Comparison of ENCODE assay signal across 9 cellular contexts in genomic region chr11:122690801-122691649, GRCh38. TPM values are rescaled to one million over a fixed set of nuclear protein-coding genes. Genes with fewer than 3 reads are reported as not detected.
A peak's percentile ranks its signal among the peaks of the same experiment; 100 is the strongest.
DNase-seq lines count a peak whose midpoint lies in the region; ATAC-seq and TF ChIP-seq lines count a peak whose summit lies in the region.
"Had no signal": no experiment of that assay in that cellular context is flagged by ENCODE, and none has a peak within 500 bp of the region (broad histone marks: within the 10 kb centered on the region; RNA-seq: fewer than 3 reads in every experiment).

No MANE protein-coding gene starts in this region.

- no peaks in the 10 kb centered on the region for H3K27me3 Mint-ChIP-seq in activated naive CD8-positive, alpha-beta T cell treated with anti-CD3 and anti-CD28 coated beads, Interleukin-2, amount 50 U/mL, for 24 hours

- H3K4me3 ChIP-seq in left lung, result peak overlapping the region in 1 of 2 donors; percentile 4

- TF ChIP-seq CTCF in left lung (IDR thresholded peaks at IDR 0.05), result no peak

- H3K27ac ChIP-seq in left lung, result peak overlapping the region; percentile 61 to 86
- H3K27ac ChIP-seq: 22Rv1 had no signal

- in situ Hi-C loops in G401 (cut with HindIII; ENCODE audit: low sequenced_read_pairs), result no loop called here

- H3K27ac Mint-ChIP-seq in activated naive CD8-positive, alpha-beta T cell treated with anti-CD3 and anti-CD28 coated beads, Interleukin-2, amount 50 U/mL, for 24 hours, result peak overlapping the region; percentile 83

- H3K36me3 ChIP-seq in left lung, result no peaks in the 10 kb centered on the region

- peaks cover 29% of the 10 kb centered on the region for H3K36me3 Mint-ChIP-seq in activated naive CD8-positive, alpha-beta T cell treated with anti-CD3 and anti-CD28 coated beads, Interleukin-2, amount 50 U/mL, for 24 hours (ENCODE audit: low read depth)

- peak; percentile 7 for ATAC-seq in activated naive CD8-positive, alpha-beta T cell treated with anti-CD3 and anti-CD28 coated beads, Interleukin-2, amount 50 U/mL, for 24 hours
- peak; percentile 62 for ATAC-seq in left lung
- no peak for ATAC-seq in GM21825 (IDR thresholded peaks at IDR 0.05; ENCODE audit: unreplicated experiment)

- no peaks in the 10 kb centered on the region for H3K9me3 Mint-ChIP-seq in activated naive CD8-positive, alpha-beta T cell treated with anti-CD3 and anti-CD28 coated beads, Interleukin-2, amount 50 U/mL, for 24 hours

- peaks cover 86% of the 10 kb centered on the region for H3K4me1 Mint-ChIP-seq in activated naive CD8-positive, alpha-beta T cell treated with anti-CD3 and anti-CD28 coated beads, Interleukin-2, amount 50 U/mL, for 24 hours

- H3K27me3 ChIP-seq in left lung, result no peaks in the 10 kb centered on the region

- intact Hi-C loops in left lung (cut with DNase I), result no loop called here

- peaks cover 5 to 44% of the 10 kb centered on the region in 2 donors for H3K4me1 ChIP-seq in left lung

- no peaks in the 10 kb centered on the region for H3K9me3 ChIP-seq in left lung

- DNase-seq in NCI-H1092 treated with DMSO at 0.1 percent for 48 hours (lab: John Stamatoyannopoulos, UW) (peak; percentile 18), NCI-H1092 (lab: John Stamatoyannopoulos, UW) (no peak), left lung (no peak), superior temporal gyrus (ENCODE audit: extremely low spot score) (peak; percentile 35), G401 (ENCODE audit: low spot score) (no peak), SW 1271 (lab: John Stamatoyannopoulos, UW) (no peak)
- no peak for DNase-seq in activated naive CD8-positive, alpha-beta T cell treated with anti-CD3 and anti-CD28 coated beads, Interleukin-2, amount 50 U/mL, for 24 hours

- H3K4me3 Mint-ChIP-seq in activated naive CD8-positive, alpha-beta T cell treated with anti-CD3 and anti-CD28 coated beads, Interleukin-2, amount 50 U/mL, for 24 hours, result peak overlapping the region; percentile 67

RNA-seq across cellular contexts. Expression of gene UBASH3B, which starts 35.5 kb away (rescaled TPM):
- total RNA-seq in left lung, result 10 to 100 TPM; 19.3 to 38.6 TPM
- total RNA-seq in G401 (2014; rRNA removed; shearing (Covaris generic)), result 0.31 and 0.78 TPM in 2 replicates

Comparison
In these comparisons a context has a peak if more than half of its experiments do, and no peak if none do; other contexts are left out.
1. DNase-seq: peak in NCI-H1092 treated with DMSO at 0.1 percent for 48 hours (single experiment) and superior temporal gyrus (single experiment); none in NCI-H1092 (single experiment), activated naive CD8-positive, alpha-beta T cell treated with anti-CD3 and anti-CD28 coated beads, Interleukin-2, amount 50 U/mL, for 24 hours (single experiment), left lung (0 of 2), G401 (single experiment) and SW 1271 (0 of 2).
2. RNA of gene UBASH3B, which starts 35.5 kb away (total RNA-seq): 19.3 to 38.6 TPM in left lung; 0.31 to 0.78 TPM in G401; every median in the first group is over 10 times any median in the second.